19 cellular contexts compared by ENCODE assay signal in the genomic region with DNA sequence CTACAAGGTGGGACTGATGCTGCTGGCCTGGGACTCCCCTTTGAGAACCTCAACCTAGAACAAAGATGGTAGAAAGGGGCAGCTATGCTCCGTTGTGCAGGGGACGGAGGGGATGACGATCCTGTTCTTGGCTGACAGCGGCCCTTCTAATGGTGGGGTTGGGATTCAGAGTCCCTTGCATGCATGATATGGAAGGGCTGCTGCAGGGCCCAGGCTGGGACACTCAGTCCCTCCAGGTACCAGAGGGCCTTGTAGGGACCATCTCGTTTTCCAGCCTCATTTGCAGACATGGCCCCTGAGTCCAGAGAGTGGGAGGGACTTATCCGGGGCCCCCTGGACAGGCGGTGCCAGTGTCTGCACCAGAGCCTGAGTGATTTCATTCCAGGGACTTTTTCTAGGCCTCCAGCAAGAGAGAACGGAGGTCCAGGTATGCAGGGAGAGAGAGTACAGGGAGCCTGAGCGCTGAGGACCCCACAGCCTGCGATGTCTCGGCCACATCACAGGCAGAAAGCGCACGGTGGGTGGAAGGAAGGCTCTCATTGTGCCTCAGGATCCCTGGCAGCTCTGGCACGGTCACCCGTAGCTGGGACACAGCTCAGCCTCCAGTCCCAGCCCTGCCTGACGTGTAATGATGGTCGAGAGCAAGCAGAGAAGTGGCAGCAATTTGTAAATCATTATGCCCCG.
DNase-seq lines count a peak whose midpoint lies in the region; ATAC-seq and TF ChIP-seq lines count a peak whose summit lies in the region.
"Had no signal": no experiment of that assay in that cellular context is flagged by ENCODE, and none has a peak within 500 bp of the region (broad histone marks: within the 10 kb centered on the region; RNA-seq: fewer than 3 reads in every experiment).

No MANE protein-coding gene starts in this region.

- ATAC-seq in upper lobe of right lung: no peak
- no peak for ATAC-seq in GM21529 (IDR thresholded peaks at IDR 0.05; ENCODE audit: unreplicated experiment)
- ATAC-seq: GM12878 had no signal

- peaks cover 10% of the 10 kb centered on the region for H3K27me3 ChIP-seq in upper lobe of right lung
- H3K27me3 ChIP-seq: BLaER1 had no signal

- H3K4me1 ChIP-seq in upper lobe of right lung: no peaks in the 10 kb centered on the region
- H3K4me1 ChIP-seq: BLaER1 had no signal

- H3K4me3 ChIP-seq in upper lobe of right lung: no peak overlapping the region
- H3K4me3 ChIP-seq: BLaER1, GM12878 had no signal

- H3K9me3 ChIP-seq in upper lobe of right lung: no peaks in the 10 kb centered on the region
- H3K9me3 ChIP-seq: BLaER1 had no signal

- H3K27ac ChIP-seq in upper lobe of right lung: no peak overlapping the region
- H3K27ac ChIP-seq: BLaER1 had no signal

- TF ChIP-seq CTCF in upper lobe of right lung (IDR thresholded peaks at IDR 0.05): no peak

- intact Hi-C loops in upper lobe of right lung (cut with DNase I): no loop called here

- H3K36me3 ChIP-seq in upper lobe of right lung: no peaks in the 10 kb centered on the region
- H3K36me3 ChIP-seq: BLaER1 had no signal

- DNase-seq in activated effector memory CD4-positive, alpha-beta T cell treated with anti-CD3 and anti-CD28 coated beads, Interleukin-2, amount 50 U/mL, for 16 hours: peak; percentile 34
- no peak for DNase-seq in activated effector memory CD4-positive, alpha-beta T cell treated with Interleukin-2 at 50 U/mL for 16 hours
- DNase-seq in cerebellum (ENCODE audit: low spot score): peak; percentile 10
- DNase-seq in mesenteric fat pad (ENCODE audit: low spot score): peak; percentile 69
- peak; percentile 48 for DNase-seq in upper lobe of right lung
- DNase-seq in NCI-H1092 treated with DMSO at 0.1 percent for 48 hours (lab: John Stamatoyannopoulos, UW): no peak
- DNase-seq: CD4-positive, alpha-beta memory T cell; DMS153; GOT3; MM.1S; NCI-H1092; NCI-H1694; NCI-H2227 treated with DMSO at 0.1 percent for 48 hours; NCI-H510A treated with DMSO at 0.1 percent for 48 hours; NCI-H774; Right ventricle myocardium superior had no signal

Comparison
In these comparisons a context has a peak if more than half of its experiments do, and no peak if none do; other contexts are left out.
1. DNase-seq: peak in activated effector memory CD4-positive, alpha-beta T cell treated with anti-CD3 and anti-CD28 coated beads, Interleukin-2, amount 50 U/mL, for 16 hours (single experiment), cerebellum (single experiment), mesenteric fat pad (single experiment) and upper lobe of right lung (single experiment); none in activated effector memory CD4-positive, alpha-beta T cell treated with Interleukin-2 at 50 U/mL for 16 hours (single experiment) and NCI-H1092 treated with DMSO at 0.1 percent for 48 hours (single experiment).